ENCODE assay signal across 26 cellular contexts in the genomic region with DNA sequence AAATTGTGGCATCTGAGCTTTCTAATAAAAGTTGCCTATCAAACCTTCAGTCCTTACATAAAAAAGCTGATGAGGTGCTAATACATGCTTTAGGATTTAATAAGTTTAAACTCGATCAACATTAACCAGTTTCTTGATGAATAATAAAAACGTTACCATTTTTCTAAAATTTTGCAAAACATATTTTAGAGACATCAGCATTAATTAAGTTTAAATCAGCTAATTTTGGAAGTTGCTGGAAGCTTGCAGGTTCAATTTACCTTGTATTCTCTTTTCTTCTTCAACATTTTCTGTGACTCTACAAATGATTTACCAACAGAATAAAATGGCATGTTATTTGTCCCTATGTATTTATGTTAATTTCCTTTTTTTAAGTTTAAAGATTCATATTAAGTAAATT.
"Had no signal": no experiment of that assay in that cellular context is flagged by ENCODE, and none has a peak within 500 bp of the region (broad histone marks: within the 10 kb centered on the region; RNA-seq: fewer than 3 reads in every experiment).

No MANE protein-coding gene starts in this region.

- FAIRE-seq: colon, endothelial cell of umbilical vein had no signal

- H3K36me3 ChIP-seq: colonic mucosa, esophagus muscularis mucosa, esophagus squamous epithelium, gastrocnemius medialis, gastroesophageal sphincter, heart left ventricle, heart right ventricle had no signal

- H3K27me3 ChIP-seq: colonic mucosa, esophagus muscularis mucosa, esophagus squamous epithelium, foreskin keratinocyte, gastrocnemius medialis, gastroesophageal sphincter, heart left ventricle, heart right ventricle had no signal

- DNase-seq: colonic mucosa; cortex of kidney; dermis blood vessel endothelial cell; dorsolateral prefrontal cortex; effector CD4-positive, alpha-beta T cell; effector CD8-positive, alpha-beta T cell; effector memory CD4-positive, alpha-beta T cell; effector memory CD8-positive, alpha-beta T cell; endodermal cell; erythroblast; esophagus squamous epithelium; foreskin fibroblast; foreskin keratinocyte; foreskin melanocyte; gastrocnemius medialis; glutamatergic neuron; head of caudate nucleus; heart left ventricle; heart right ventricle had no signal

- H3K9me3 ChIP-seq: colonic mucosa, esophagus muscularis mucosa, esophagus squamous epithelium, gastrocnemius medialis, gastroesophageal sphincter, heart left ventricle, heart right ventricle had no signal

- H3K27ac ChIP-seq: colonic mucosa, coronary artery, dorsolateral prefrontal cortex, epithelial cell of prostate, esophagus muscularis mucosa, esophagus squamous epithelium, foreskin keratinocyte, gastrocnemius medialis, gastroesophageal sphincter, heart left ventricle, heart right ventricle had no signal

- H3K4me3 ChIP-seq: colonic mucosa, coronary artery, dorsolateral prefrontal cortex, esophagus muscularis mucosa, esophagus squamous epithelium, gastrocnemius medialis, gastroesophageal sphincter, heart left ventricle, heart right ventricle had no signal

- H3K4me1 ChIP-seq: colonic mucosa, esophagus muscularis mucosa, esophagus squamous epithelium, foreskin keratinocyte, gastrocnemius medialis, gastroesophageal sphincter, heart left ventricle, heart right ventricle had no signal

- ATAC-seq: effector memory CD8-positive, alpha-beta T cell; esophagus mucosa; foreskin keratinocyte; gastrocnemius medialis; gastroesophageal sphincter; heart left ventricle; heart right ventricle had no signal
